Comparison of ENCODE assay signal across 17 cellular contexts in genomic region chr5:42397267-42397666, GRCh38. TPM values are rescaled to one million over a fixed set of nuclear protein-coding genes. Genes with fewer than 3 reads are reported as not detected.
"Had no signal": no experiment of that assay in that cellular context is flagged by ENCODE, and none has a peak within 500 bp of the region (broad histone marks: within the 10 kb centered on the region; RNA-seq: fewer than 3 reads in every experiment).

No MANE protein-coding gene starts in this region.

- H3K27me3 ChIP-seq: dorsolateral prefrontal cortex, hepatocyte, left lung, ovary, stomach, thyroid gland, vagina had no signal

- H3K27ac ChIP-seq: hepatocyte, left lung, lower lobe of right lung, ovary, stomach, thyroid gland, vagina had no signal

- ATAC-seq: left lung, sciatic nerve had no signal

- H3K36me3 ChIP-seq: left lung, lower lobe of right lung, ovary, stomach, thyroid gland, vagina had no signal

- H3K9me3 ChIP-seq: ovary, thyroid gland, vagina had no signal

- H3K4me3 ChIP-seq: dorsolateral prefrontal cortex, hepatocyte, left lung, lower lobe of right lung, ovary, stomach, thyroid gland, vagina had no signal

- DNase-seq: dorsolateral prefrontal cortex; effector CD4-positive, alpha-beta T cell; kidney; left lung; lower lobe of right lung; natural killer cell; occipital lobe; ovary; retina; stimulated activated CD4-positive, alpha-beta T cell treated with anti-CD3 and anti-CD28 coated beads, Interleukin-2, amount 100 ng/mL, for 24 hours; stimulated activated CD4-positive, alpha-beta T cell treated with anti-CD3 and anti-CD28 coated beads, Interleukin-4, amount 100 ng/mL, for 24 hours; stimulated activated naive CD4-positive, alpha-beta T cell treated with Interleukin-2 at 50 U/mL for 16 hours; stomach; thyroid gland had no signal

- H3K4me1 ChIP-seq: left lung, lower lobe of right lung, stomach, thyroid gland, vagina had no signal

RNA-seq across cellular contexts. Expression of gene GHR, which starts 26.0 kb away (rescaled TPM):
- total RNA-seq: natural killer cell had no signal
